Comparison of ENCODE assay signal across 14 cellular contexts in the genomic region with DNA sequence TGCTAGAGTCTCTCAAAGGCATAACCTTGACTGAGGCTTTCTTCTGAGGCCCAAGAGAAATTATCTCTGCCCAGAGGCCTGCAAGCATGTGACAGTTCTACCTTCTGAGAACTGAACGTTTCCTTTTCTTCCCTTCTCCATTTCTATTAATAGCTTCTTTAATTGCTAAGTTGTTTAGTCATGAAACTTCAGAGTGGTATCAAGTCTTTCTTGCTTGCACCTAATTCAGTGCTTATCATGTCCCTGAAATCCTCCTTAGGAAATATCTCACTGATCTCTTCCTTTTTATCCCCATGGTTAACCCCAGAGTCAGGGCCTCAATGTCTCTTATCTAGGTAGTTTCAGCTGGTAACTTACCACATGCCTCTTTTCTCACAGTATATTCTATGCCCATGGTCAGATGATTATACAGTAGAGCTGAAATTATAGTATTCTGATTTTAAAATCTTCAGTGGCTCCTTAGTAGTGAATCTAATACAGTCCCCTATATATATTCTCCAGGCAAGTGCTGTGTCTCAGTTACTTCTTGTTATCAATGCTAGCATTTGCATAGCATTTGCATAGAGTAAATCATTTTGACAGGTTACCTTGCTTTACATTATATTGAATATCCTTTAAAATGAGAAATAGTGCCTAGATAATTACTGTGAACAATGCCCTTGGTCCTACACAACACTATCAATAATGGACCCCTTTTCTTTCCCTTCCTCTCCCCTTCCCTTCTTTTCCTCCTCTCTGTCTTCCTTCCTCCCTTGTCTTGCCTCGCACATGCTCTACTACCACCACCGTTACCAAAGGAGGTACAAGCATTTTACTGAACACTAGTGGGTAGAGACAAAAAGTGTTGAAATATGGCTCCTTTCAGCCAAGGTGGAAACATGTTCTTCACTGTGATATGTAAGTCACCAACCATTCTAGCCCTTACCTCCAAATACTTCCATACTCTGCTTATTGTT. TPM values are rescaled to one million over a fixed set of nuclear protein-coding genes. Genes with fewer than 3 reads are reported as not detected.
A peak's percentile ranks its signal among the peaks of the same experiment; 100 is the strongest.
DNase-seq lines count a peak whose midpoint lies in the region; ATAC-seq and TF ChIP-seq lines count a peak whose summit lies in the region.
"Had no signal": no experiment of that assay in that cellular context is flagged by ENCODE, and none has a peak within 500 bp of the region (broad histone marks: within the 10 kb centered on the region; RNA-seq: fewer than 3 reads in every experiment).

No MANE protein-coding gene starts in this region.

- CTCF ChIA-PET in OCI-LY7 (lab: Charles Lee; ENCODE audit: unreplicated experiment), result interaction anchor here (1.0 to 1.3 kb wide), 3 partner anchors 16 to 59 kb away, joined by 3 to 4 read pairs (median 4); partner anchors contain the start of gene KBTBD8
- CTCF ChIA-PET in activated naive CD4-positive, alpha-beta T cell treated with anti-CD3 and anti-CD28 coated beads, Interleukin-2, amount 10 ng/mL, durations not matched to agents 7 days and 5 days (lab: Charles Lee), result no interaction called here

- H3K79me2 ChIP-seq in OCI-LY7 (ENCODE audit: insufficient read depth, low read depth, low read length), result no peaks in the 10 kb centered on the region

- no peak overlapping the region for H3K27ac ChIP-seq in OCI-LY7 (ENCODE audit: low read depth, low read length, poor library complexity, severe bottlenecking)
- no peak overlapping the region for H3K27ac ChIP-seq in breast epithelium
- H3K27ac ChIP-seq: foreskin keratinocyte had no signal

- peak; percentile 77 for ATAC-seq in GM18519 (IDR thresholded peaks at IDR 0.05; ENCODE audit: low FRiP score, unreplicated experiment)
- ATAC-seq in GM21528 (IDR thresholded peaks at IDR 0.05; ENCODE audit: low FRiP score, unreplicated experiment), result peak; percentile 83
- ATAC-seq in HG03159 (IDR thresholded peaks at IDR 0.05; ENCODE audit: unreplicated experiment), result peak; percentile 70
- ATAC-seq: foreskin keratinocyte, T-cell had no signal

- H4K20me1 ChIP-seq in OCI-LY7 (ENCODE audit: insufficient read depth, low read length), result no peaks in the 10 kb centered on the region

- no peaks in the 10 kb centered on the region for H3K4me1 Mint-ChIP-seq in activated naive CD4-positive, alpha-beta T cell treated with anti-CD3 and anti-CD28 coated beads, Interleukin-2, amount 10 ng/mL, durations not matched to agents 7 days and 5 days
- no peaks in the 10 kb centered on the region for H3K4me1 Mint-ChIP-seq in nephron progenitor cell
- H3K4me1 Mint-ChIP-seq: T-cell had no signal

- TF ChIP-seq POLR2A in breast epithelium (IDR thresholded peaks at IDR 0.05), result no peak

- BruUV-seq in OCI-LY7 (replicated peaks; lab: Mats Ljungman, UMichigan), result no TSS peak

- H3K27me3 Mint-ChIP-seq in activated naive CD4-positive, alpha-beta T cell treated with anti-CD3 and anti-CD28 coated beads, Interleukin-2, amount 10 ng/mL, durations not matched to agents 7 days and 5 days, result no peaks in the 10 kb centered on the region
- H3K27me3 Mint-ChIP-seq in nephron progenitor cell (ENCODE audit: low read depth, poor library complexity), result peaks cover 4% of the 10 kb centered on the region

- H3K27me3 ChIP-seq in breast epithelium, result no peaks in the 10 kb centered on the region

- peaks cover 19% of the 10 kb centered on the region for H3K4me1 ChIP-seq in OCI-LY7 (ENCODE audit: insufficient read depth, low read length, poor library complexity, severe bottlenecking)
- no peaks in the 10 kb centered on the region for H3K4me1 ChIP-seq in breast epithelium
- H3K4me1 ChIP-seq: foreskin keratinocyte had no signal

- POLR2A ChIA-PET in OCI-LY7 (lab: Charles Lee), result interaction anchor here (0.7 to 1.7 kb wide), 3 partner anchors 8 to 33 kb away, joined by 5 to 9 read pairs (median 5); partner anchors contain the start of gene KBTBD8

- no peaks in the 10 kb centered on the region for H3K9me3 Mint-ChIP-seq in activated naive CD4-positive, alpha-beta T cell treated with anti-CD3 and anti-CD28 coated beads, Interleukin-2, amount 10 ng/mL, durations not matched to agents 7 days and 5 days
- no peaks in the 10 kb centered on the region for H3K9me3 Mint-ChIP-seq in nephron progenitor cell
- H3K9me3 Mint-ChIP-seq: T-cell had no signal

- peak overlapping the region; percentile 16; the same call in 1 of the 2 replicates for H3K4me2 ChIP-seq in OCI-LY7 (ENCODE audit: low read length)

- no peak overlapping the region for H3K4me3 ChIP-seq in OCI-LY7 (ENCODE audit: low read depth, low read length, poor library complexity, severe bottlenecking)
- no peak overlapping the region for H3K4me3 ChIP-seq in breast epithelium

- H3K36me3 Mint-ChIP-seq in activated naive CD4-positive, alpha-beta T cell treated with anti-CD3 and anti-CD28 coated beads, Interleukin-2, amount 10 ng/mL, durations not matched to agents 7 days and 5 days, result no peaks in the 10 kb centered on the region
- H3K36me3 Mint-ChIP-seq in nephron progenitor cell (ENCODE audit: low read depth), result no peaks in the 10 kb centered on the region
- H3K36me3 Mint-ChIP-seq: T-cell had no signal

- no peak overlapping the region for H3K27ac Mint-ChIP-seq in activated naive CD4-positive, alpha-beta T cell treated with anti-CD3 and anti-CD28 coated beads, Interleukin-2, amount 10 ng/mL, durations not matched to agents 7 days and 5 days
- no peak overlapping the region for H3K27ac Mint-ChIP-seq in nephron progenitor cell
- H3K27ac Mint-ChIP-seq: T-cell had no signal

- intact Hi-C loops in OCI-LY7 (cut with micrococcal nuclease; ENCODE audit: unreplicated experiment), result no loop called here
- intact Hi-C loops in breast epithelium (cut with DNase I; ENCODE audit: low total_unique reads), result no loop called here

- no peaks in the 10 kb centered on the region for H3K9me2 ChIP-seq in OCI-LY7 (ENCODE audit: insufficient read depth, low read length)

- H3K9me3 ChIP-seq in OCI-LY7 (ENCODE audit: low read length) (no peaks in the 10 kb centered on the region), breast epithelium (no peaks in the 10 kb centered on the region)

- DNase-seq in OCI-LY7 (ENCODE audit: low spot score) (no peak), nephron progenitor cell (no peak), breast epithelium (ENCODE audit: low spot score in 2 of 2) (no peak)
- no peak for DNase-seq in activated naive CD4-positive, alpha-beta T cell treated with anti-CD3 and anti-CD28 coated beads, Interleukin-2, amount 10 ng/mL, durations not matched to agents 7 days and 5 days
- no peak for DNase-seq in stimulated activated naive CD4-positive, alpha-beta T cell treated with Interleukin-2 at 50 U/mL for 16 hours (lab: John Stamatoyannopoulos, UW)
- DNase-seq: activated CD8-positive, alpha-beta memory T cell treated with anti-CD3 and anti-CD28 coated beads, Interleukin-2, amount 50 U/mL, for 48 hours; C1 segment of cervical spinal cord; foreskin keratinocyte; mesenchymal stem cell; NCI-H345; T-cell had no signal

- H3K36me3 ChIP-seq in OCI-LY7 (ENCODE audit: insufficient read depth, low read length) (no peaks in the 10 kb centered on the region), breast epithelium (no peaks in the 10 kb centered on the region)

- TF ChIP-seq CTCF in OCI-LY7 (conservative IDR thresholded peaks at IDR 0.05; ENCODE audit: low read length) (no peak), nephron progenitor cell (IDR thresholded peaks at IDR 0.05) (no peak), breast epithelium (IDR thresholded peaks at IDR 0.05) (no peak)

- H2AFZ ChIP-seq in OCI-LY7 (ENCODE audit: low read length), result peak overlapping the region; percentile 30; the same call in 1 of the 2 replicates

- H3K4me3 Mint-ChIP-seq in activated naive CD4-positive, alpha-beta T cell treated with anti-CD3 and anti-CD28 coated beads, Interleukin-2, amount 10 ng/mL, durations not matched to agents 7 days and 5 days, result no peak overlapping the region
- no peak overlapping the region for H3K4me3 Mint-ChIP-seq in nephron progenitor cell
- H3K4me3 Mint-ChIP-seq: T-cell had no signal

RNA-seq across cellular contexts. Expression of gene KBTBD8, which starts 33.0 kb away (rescaled TPM):
- total RNA-seq in OCI-LY7 (2014; rRNA removed; shearing (Covaris generic)), result 16.4 and 18.4 TPM in 2 replicates
- 24.8 and 26.3 TPM in 2 replicates for total RNA-seq in OCI-LY7 (2022)
- 1 to 10 TPM in 2 of 3 donors, under 1 TPM in 1; 0.96 to 1.6 (median 1.6) TPM for total RNA-seq in breast epithelium

Comparison
In these comparisons a context has a peak if more than half of its experiments do, and no peak if none do; other contexts are left out.
1. RNA of gene KBTBD8, which starts 33.0 kb away (total RNA-seq): 16.4 to 26.3 TPM in OCI-LY7; 0.96 to 1.6 TPM in breast epithelium; every median in the first group is over 4 times any median in the second.
2. Peak in every context shown above with its lines, with median percentiles within 50 percentile points of each other: ATAC-seq.